Comparison of ENCODE assay signal across 7 cellular contexts in the genomic region with DNA sequence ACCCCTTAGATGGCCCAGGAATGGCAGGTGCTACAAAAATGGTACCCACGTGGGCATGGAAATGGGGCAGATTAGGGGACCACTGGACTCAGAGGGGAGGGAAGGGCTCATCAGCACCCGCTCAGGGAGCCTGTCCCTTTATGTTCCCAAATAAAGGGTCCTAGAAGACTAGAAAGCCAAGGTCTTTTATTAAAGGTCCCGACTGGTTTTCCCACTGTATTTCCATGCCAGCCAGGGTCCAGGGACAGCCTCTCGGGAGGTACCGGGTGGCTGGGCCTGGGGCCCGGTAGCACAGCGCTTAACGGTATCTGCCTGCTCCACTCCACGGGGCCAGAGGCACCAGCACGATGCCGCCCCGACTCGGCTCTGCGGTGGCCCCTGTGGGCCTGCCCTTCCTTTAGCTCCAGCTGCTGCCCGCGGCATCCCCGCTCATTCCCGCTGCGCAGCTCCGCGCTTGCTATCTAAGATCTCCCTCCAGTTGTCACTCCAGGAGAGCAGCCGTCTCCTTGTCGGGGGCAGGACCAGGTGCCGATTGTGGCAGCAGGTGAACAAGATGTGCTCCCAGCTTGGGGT. TPM values are rescaled to one million over a fixed set of nuclear protein-coding genes. Genes with fewer than 3 reads are reported as not detected.
DNase-seq lines count a peak whose midpoint lies in the region; ATAC-seq and TF ChIP-seq lines count a peak whose summit lies in the region.
"Had no signal": no experiment of that assay in that cellular context is flagged by ENCODE, and none has a peak within 500 bp of the region (broad histone marks: within the 10 kb centered on the region; RNA-seq: fewer than 3 reads in every experiment).

No MANE protein-coding gene starts in this region.

- no peaks in the 10 kb centered on the region for H3K27me3 ChIP-seq in psoas muscle (ENCODE audit: insufficient read depth in 3 of 3, low read length in 2 of 3)

- peaks cover 5% of the 10 kb centered on the region for H3K4me1 ChIP-seq in psoas muscle

- peak overlapping the region; percentile 70 for H3K27ac ChIP-seq in caudate nucleus (ENCODE audit: low read depth, low read length)
- H3K27ac ChIP-seq in psoas muscle, result peak overlapping the region; percentile 93

- intact Hi-C loops in psoas muscle (cut with DNase I), result loop anchor here in 1 of 2 donors (5.0 kb wide), 1 partner anchor 52 kb away; the partner anchor contains the start of gene SUMO2

- H3K36me3 ChIP-seq in psoas muscle (ENCODE audit: insufficient read depth in 1 of 2, low read depth in 1 of 2), result peaks cover 0 to 20% of the 10 kb centered on the region in 2 donors

- no peak for DNase-seq in Jurkat, Clone E6-1 (ENCODE audit: low read depth, low spot score)
- no peak for DNase-seq in caudate nucleus (lab: John Stamatoyannopoulos, UW)
- no peak for DNase-seq in psoas muscle
- no peak for DNase-seq in GF-D8 (lab: John Stamatoyannopoulos, UW)
- DNase-seq in occipital lobe (lab: John Stamatoyannopoulos, UW), result no peak
- DNase-seq in HUDEP-2 (lab: John Stamatoyannopoulos, UW; ENCODE audit: unreplicated experiment in 76 of 76), result no peak

- WGBS in psoas muscle, 3 donors, result 68 to 73% (median 71%) methylated on average over 24 of the region's 24 CpGs

- TF ChIP-seq CTCF in psoas muscle (IDR thresholded peaks at IDR 0.05), result no peak

- ATAC-seq in psoas muscle, result no peak

- H3K4me3 ChIP-seq in Jurkat, Clone E6-1 (ENCODE audit: low read length), result peak overlapping the region; percentile 74
- peak overlapping the region; percentile 94 for H3K4me3 ChIP-seq in psoas muscle

- no peaks in the 10 kb centered on the region for H3K9me3 ChIP-seq in psoas muscle

RNA-seq across cellular contexts. Expression of gene NT5C, which starts 1.4 kb away (rescaled TPM):
- 65.0 TPM for polyA plus RNA-seq in Jurkat, Clone E6-1 (2012; ENCODE audit: insufficient read depth, insufficient read length)
- total RNA-seq in psoas muscle (10 to 100 TPM; 16.4 to 44.2 (median 29.4) TPM), occipital lobe (18.1 TPM)
- polyA plus RNA-seq in psoas muscle, result 10 to 100 TPM; 19.7 to 84.0 (median 56.3) TPM

RNA-seq across cellular contexts. Expression of gene ARMC7, which starts 20.4 kb away (rescaled TPM):
- polyA plus RNA-seq in Jurkat, Clone E6-1 (2012; ENCODE audit: insufficient read depth, insufficient read length), result 18.9 TPM
- total RNA-seq in psoas muscle (1 to 10 TPM; 2.7 to 7.0 (median 3.6) TPM), occipital lobe (3.0 TPM)
- polyA plus RNA-seq in psoas muscle, result 1 to 10 TPM; 3.3 to 6.4 (median 4.9) TPM

RNA-seq across cellular contexts. Expression of gene JPT1, which starts 24.2 kb away (rescaled TPM):
- polyA plus RNA-seq in Jurkat, Clone E6-1 (2012; ENCODE audit: insufficient read depth, insufficient read length), result 546 TPM
- total RNA-seq in psoas muscle, result 100 to 1,000 TPM in 2 of 4 donors, 10 to 100 TPM in 2; 50.1 to 232 (median 85.0) TPM
- polyA plus RNA-seq in psoas muscle, result 100 to 1,000 TPM in 1 of 3 donors, 10 to 100 TPM in 2; 79.2 to 164 (median 92.6) TPM
- total RNA-seq in occipital lobe, result 548 TPM

RNA-seq across cellular contexts. Expression of gene SLC16A5, which starts 42.4 kb away (rescaled TPM):
- polyA plus RNA-seq in Jurkat, Clone E6-1 (2012; ENCODE audit: insufficient read depth, insufficient read length), result not detected
- total RNA-seq in psoas muscle, result 10 to 100 TPM in 1 of 4 donors, 1 to 10 TPM in 3; 5.6 to 10.7 (median 8.1) TPM
- polyA plus RNA-seq in psoas muscle, result 1 to 10 TPM; 1.2 to 4.5 (median 3.8) TPM
- 1.4 TPM for total RNA-seq in occipital lobe
- total RNA-seq: HT1080 had no signal

RNA-seq across cellular contexts. Expression of gene SUMO2, which starts 52.6 kb away (rescaled TPM):
- 1,003 TPM for polyA plus RNA-seq in Jurkat, Clone E6-1 (2012; ENCODE audit: insufficient read depth, insufficient read length)
- total RNA-seq in psoas muscle (100 to 1,000 TPM; 161 to 203 (median 185) TPM), occipital lobe (264 TPM)
- 10 to 100 TPM; 50.1 to 60.4 (median 56.2) TPM for polyA plus RNA-seq in psoas muscle
